10 cellular contexts compared by ENCODE assay signal in genomic region chr5:61449756-61450155, GRCh38.
A peak's percentile ranks its signal among the peaks of the same experiment; 100 is the strongest.
DNase-seq lines count a peak whose midpoint lies in the region; ATAC-seq and TF ChIP-seq lines count a peak whose summit lies in the region.
"Had no signal": no experiment of that assay in that cellular context is flagged by ENCODE, and none has a peak within 500 bp of the region (broad histone marks: within the 10 kb centered on the region; RNA-seq: fewer than 3 reads in every experiment).

No MANE protein-coding gene starts in this region.

- ATAC-seq in lung (ENCODE audit: insufficient read depth, low FRiP score) (no peak), GM18870 (IDR thresholded peaks at IDR 0.05; ENCODE audit: unreplicated experiment) (no peak)

- DNase-seq in NCI-H748 (lab: John Stamatoyannopoulos, UW; ENCODE audit: unreplicated experiment) (peak; percentile 24), NCI-H748 treated with DMSO at 0.1 percent for 48 hours (lab: John Stamatoyannopoulos, UW) (no peak), lung (ENCODE audit: low spot score) (no peak), transverse colon (no peak), DMS79 (lab: John Stamatoyannopoulos, UW) (no peak), anterior cingulate cortex (lab: John Stamatoyannopoulos, UW) (no peak)
- DNase-seq: OCI-M1 had no signal

- no peak for TF ChIP-seq EP300 in transverse colon (IDR thresholded peaks at IDR 0.05; ENCODE audit: low read depth)

- H3K4me1 ChIP-seq in lung (ENCODE audit: control insufficient read depth in 2 of 2, insufficient read depth in 2 of 2, low read length in 2 of 2) (peaks cover 0 to 15% of the 10 kb centered on the region in 2 donors), transverse colon (peaks cover 11 to 27% (median 21%) of the 10 kb centered on the region in 4 donors)

- peaks cover 2 to 3% of the 10 kb centered on the region in 2 donors for H3K9me3 ChIP-seq in lung (ENCODE audit: control insufficient read depth in 2 of 2, insufficient read depth in 1 of 2, low read length in 1 of 2)
- peaks cover 0 to 6% of the 10 kb centered on the region in 2 donors for H3K9me3 ChIP-seq in transverse colon

- TF ChIP-seq POLR2A in transverse colon (IDR thresholded peaks at IDR 0.05), result no peak

- peaks cover 49% of the 10 kb centered on the region for H3K36me3 Mint-ChIP-seq in brain

- intact Hi-C loops in transverse colon (cut with DNase I; ENCODE audit: low total_unique reads), result no loop called here

- peaks cover 0 to 34% (median 17%) of the 10 kb centered on the region in 5 experiments for H3K9me3 Mint-ChIP-seq in brain

- H3K4me3 Mint-ChIP-seq in brain, result no peak overlapping the region
- H3K4me3 Mint-ChIP-seq: B cell had no signal

- H3K27ac ChIP-seq in lung (ENCODE audit: low read depth in 1 of 2, low read length in 1 of 2) (peak overlapping the region; percentile 24 to 40), transverse colon (peak overlapping the region; percentile 46 to 69 (median 66))

- TF ChIP-seq CTCF in brain (conservative IDR thresholded peaks at IDR 0.05), result no peak
- TF ChIP-seq CTCF in lung (IDR thresholded peaks at IDR 0.05; ENCODE audit: control extremely low read depth, extremely low read depth), result no peak
- no peak for TF ChIP-seq CTCF in transverse colon (IDR thresholded peaks at IDR 0.05)

- peak overlapping the region in 3 of 5 experiments; percentile 46 to 74 (median 70) for H3K27ac Mint-ChIP-seq in brain
- H3K27ac Mint-ChIP-seq: B cell had no signal

- H3K36me3 ChIP-seq in lung (ENCODE audit: control insufficient read depth in 2 of 2, insufficient read depth in 2 of 2, low read length in 2 of 2) (no peaks in the 10 kb centered on the region), transverse colon (no peaks in the 10 kb centered on the region)

- H3K4me1 Mint-ChIP-seq in brain, result peaks cover 29% of the 10 kb centered on the region

- in situ Hi-C loops in transverse colon (cut with MboI; ENCODE audit: low pct_ligation_motif_present in 1 of 4, low pct_unique_long_range_greater_than_20kb in 1 of 4, low sequenced_read_pairs in 3 of 4), result no loop called here

- no peak overlapping the region for H3K4me3 ChIP-seq in lung
- no peak overlapping the region for H3K4me3 ChIP-seq in transverse colon

- H3K27me3 ChIP-seq in lung (ENCODE audit: control insufficient read depth, insufficient read depth) (no peaks in the 10 kb centered on the region), transverse colon (no peaks in the 10 kb centered on the region)

- no peaks in the 10 kb centered on the region for H3K27me3 Mint-ChIP-seq in brain
- H3K27me3 Mint-ChIP-seq: B cell had no signal

- WGBS in lung, 2 donors, result 85 to 86% methylated on average over 1 of the region's 1 CpG
- WGBS in transverse colon (ENCODE audit: low coverage in 1 of 2), 2 donors, result 72 to 75% methylated on average over 1 of the region's 1 CpG
